In the genomic region with DNA sequence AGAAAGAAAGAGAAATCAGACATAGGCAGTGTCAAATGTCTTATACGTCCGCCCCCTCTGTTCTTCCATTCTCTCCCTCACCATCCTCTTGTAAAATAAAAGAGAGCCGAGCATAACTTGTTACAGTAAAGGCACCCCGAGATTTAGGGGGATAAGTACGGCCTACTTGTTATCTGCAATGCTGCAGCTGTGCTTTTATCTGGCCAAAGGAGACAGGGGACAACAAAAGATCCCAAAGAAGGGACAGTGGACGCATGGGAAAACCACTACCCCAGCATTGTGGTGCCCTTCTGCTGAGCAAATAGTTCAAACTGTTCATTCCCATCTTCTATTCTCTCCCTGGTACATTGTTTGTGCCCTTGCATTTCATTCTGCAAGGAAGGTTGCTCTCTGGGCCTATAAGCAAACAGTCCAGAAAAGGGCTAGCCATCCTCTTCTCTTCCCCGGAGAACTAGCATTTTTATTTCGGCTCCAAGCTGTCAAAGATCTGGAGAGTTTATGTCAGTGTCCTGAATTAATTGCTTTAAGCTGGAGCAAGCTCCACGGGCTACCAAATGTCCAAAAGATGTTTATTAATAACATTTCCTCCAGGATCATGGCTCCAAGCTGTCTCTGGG, we compare ENCODE assay signal across 1 cellular context.
TF ChIP-seq lines count a peak whose summit lies in the region.

No MANE protein-coding gene starts in this region.

TF ChIP-seq in H1, 55 proteins besides CTCF, POLR2A, EP300 and RAD21:
- TF ChIP-seq SUZ12 (IDR thresholded peaks at IDR 0.05; ENCODE audit: low read length): peak; percentile 61
- TF ChIP-seq CEBPB (IDR thresholded peaks at IDR 0.05; ENCODE audit: low read depth, low read length): no peak
- no peak for TF ChIP-seq BRCA1 (IDR thresholded peaks at IDR 0.05; ENCODE audit: low read depth, low read length)
